39 cellular contexts compared by ENCODE assay signal in genomic region chr4:92136434-92136833, GRCh38.
"Had no signal": no experiment of that assay in that cellular context is flagged by ENCODE, and none has a peak within 500 bp of the region (broad histone marks: within the 10 kb centered on the region; RNA-seq: fewer than 3 reads in every experiment).

No MANE protein-coding gene starts in this region.

- H3K4me3 ChIP-seq: adrenal gland, ascending aorta, body of pancreas, breast epithelium, cardiac muscle cell, colonic mucosa had no signal

- H3K36me3 ChIP-seq: adrenal gland, ascending aorta, brain microvascular endothelial cell, breast epithelium, cardiac muscle cell, colonic mucosa had no signal

- H3K27me3 ChIP-seq: adrenal gland, ascending aorta, body of pancreas, brain microvascular endothelial cell, breast epithelium, cardiac muscle cell, colonic mucosa had no signal

- FAIRE-seq: astrocyte, bronchial epithelial cell, colon had no signal

- H3K4me1 ChIP-seq: adrenal gland, ascending aorta, body of pancreas, breast epithelium, colonic mucosa had no signal

- H3K36me3 Mint-ChIP-seq: activated naive CD4-positive, alpha-beta T cell treated with anti-CD3 and anti-CD28 coated beads, Interleukin-2, amount 10 ng/mL, durations not matched to agents 7 days and 5 days; activated naive CD4-positive, alpha-beta T cell treated with anti-CD3 and anti-CD28 coated beads, Interleukin-2, amount 50 U/mL, for 24 hours; activated naive CD4-positive, alpha-beta T cell treated with anti-CD3 and anti-CD28 coated beads, Interleukin-2, amount 50 U/mL, for 72 hours; activated naive CD8-positive, alpha-beta T cell; activated naive CD8-positive, alpha-beta T cell treated with anti-CD3 and anti-CD28 coated beads for 36 hours; activated naive CD8-positive, alpha-beta T cell treated with anti-CD3 and anti-CD28 coated beads, Interleukin-2, amount 10 ng/mL, durations not matched to agents 7 days and 5 days; brain had no signal

- H3K27ac ChIP-seq: adrenal gland, ascending aorta, body of pancreas, brain microvascular endothelial cell, breast epithelium, cardiac muscle cell, colonic mucosa had no signal

- ATAC-seq: activated naive CD4-positive, alpha-beta T cell treated with anti-CD3 and anti-CD28 coated beads, Interleukin-2, amount 50 U/mL, for 72 hours; activated naive CD8-positive, alpha-beta T cell treated with anti-CD3 and anti-CD28 coated beads, Interleukin-2, amount 50 U/mL, for 24 hours; activated T-cell treated with anti-CD3 and anti-CD28 coated beads, Interleukin-2, amount 50 U/mL, for 72 hours; activated T-helper 17 cell treated with anti-CD3 and anti-CD28 coated beads, Interleukin-2, amount 50 U/mL, for 72 hours; body of pancreas had no signal

- H3K27ac Mint-ChIP-seq: activated naive CD4-positive, alpha-beta T cell treated with anti-CD3 and anti-CD28 coated beads for 36 hours; activated naive CD4-positive, alpha-beta T cell treated with anti-CD3 and anti-CD28 coated beads, Interleukin-2, amount 10 ng/mL, durations not matched to agents 7 days and 5 days; activated naive CD4-positive, alpha-beta T cell treated with anti-CD3 and anti-CD28 coated beads, Interleukin-2, amount 50 U/mL, for 24 hours; activated naive CD4-positive, alpha-beta T cell treated with anti-CD3 and anti-CD28 coated beads, Interleukin-2, amount 50 U/mL, for 72 hours; activated naive CD8-positive, alpha-beta T cell; activated naive CD8-positive, alpha-beta T cell treated with anti-CD3 and anti-CD28 coated beads for 36 hours; activated naive CD8-positive, alpha-beta T cell treated with anti-CD3 and anti-CD28 coated beads, Interleukin-2, amount 10 ng/mL, durations not matched to agents 7 days and 5 days; activated naive CD8-positive, alpha-beta T cell treated with anti-CD3 and anti-CD28 coated beads, Interleukin-2, amount 50 U/mL, for 24 hours; activated T-cell treated with anti-CD3 and anti-CD28 coated beads, Interleukin-2, amount 50 U/mL, for 72 hours; activated T-helper 1 cell treated with anti-CD3 and anti-CD28 coated beads, Interleukin-12 subunit alpha, Interleukin-12 subunit beta, Interleukin-2, Interleukin-4 antibody, amounts not matched to agents 30 ng/mL and 10 ng/mL and 1 ng/mL, durations not matched to agents 14 hours and 24 hours and 36 hours; activated T-helper 17 cell treated with anti-CD3 and anti-CD28 coated beads, Interleukin-2, amount 50 U/mL, for 72 hours; activated T-helper 2 cell treated with anti-CD3 and anti-CD28 coated beads, Interferon-gamma antibody, Interleukin-2, Interleukin-4, amounts not matched to agents 10 μg/mL and 5 μg/mL and 100 μg/mL, durations not matched to agents 14 hours and 24 hours and 36 hours; brain had no signal

- H3K4me1 Mint-ChIP-seq: activated naive CD4-positive, alpha-beta T cell treated with anti-CD3 and anti-CD28 coated beads, Interleukin-2, amount 10 ng/mL, durations not matched to agents 7 days and 5 days; activated naive CD4-positive, alpha-beta T cell treated with anti-CD3 and anti-CD28 coated beads, Interleukin-2, amount 50 U/mL, for 24 hours; activated naive CD8-positive, alpha-beta T cell treated with anti-CD3 and anti-CD28 coated beads for 36 hours; activated naive CD8-positive, alpha-beta T cell treated with anti-CD3 and anti-CD28 coated beads, Interleukin-2, amount 10 ng/mL, durations not matched to agents 7 days and 5 days; activated naive CD8-positive, alpha-beta T cell treated with anti-CD3 and anti-CD28 coated beads, Interleukin-2, amount 50 U/mL, for 24 hours; activated T-helper 17 cell treated with anti-CD3 and anti-CD28 coated beads, Interleukin-2, amount 50 U/mL, for 72 hours; brain; central memory CD8-positive, alpha-beta T cell had no signal

- H3K27me3 Mint-ChIP-seq: activated naive CD4-positive, alpha-beta T cell treated with anti-CD3 and anti-CD28 coated beads, Interleukin-2, amount 10 ng/mL, durations not matched to agents 7 days and 5 days; activated naive CD4-positive, alpha-beta T cell treated with anti-CD3 and anti-CD28 coated beads, Interleukin-2, amount 50 U/mL, for 24 hours; activated naive CD8-positive, alpha-beta T cell; activated naive CD8-positive, alpha-beta T cell treated with anti-CD3 and anti-CD28 coated beads for 36 hours; activated naive CD8-positive, alpha-beta T cell treated with anti-CD3 and anti-CD28 coated beads, Interleukin-2, amount 10 ng/mL, durations not matched to agents 7 days and 5 days; activated naive CD8-positive, alpha-beta T cell treated with anti-CD3 and anti-CD28 coated beads, Interleukin-2, amount 50 U/mL, for 24 hours; activated T-helper 17 cell treated with anti-CD3 and anti-CD28 coated beads, Interleukin-2, amount 50 U/mL, for 72 hours; central memory CD8-positive, alpha-beta T cell had no signal

- H3K4me3 Mint-ChIP-seq: activated naive CD4-positive, alpha-beta T cell treated with anti-CD3 and anti-CD28 coated beads for 36 hours; activated naive CD4-positive, alpha-beta T cell treated with anti-CD3 and anti-CD28 coated beads, Interleukin-2, amount 10 ng/mL, durations not matched to agents 7 days and 5 days; activated naive CD4-positive, alpha-beta T cell treated with anti-CD3 and anti-CD28 coated beads, Interleukin-2, amount 50 U/mL, for 24 hours; activated naive CD8-positive, alpha-beta T cell; activated naive CD8-positive, alpha-beta T cell treated with anti-CD3 and anti-CD28 coated beads for 36 hours; activated naive CD8-positive, alpha-beta T cell treated with anti-CD3 and anti-CD28 coated beads, Interleukin-2, amount 10 ng/mL, durations not matched to agents 7 days and 5 days; activated naive CD8-positive, alpha-beta T cell treated with anti-CD3 and anti-CD28 coated beads, Interleukin-2, amount 50 U/mL, for 24 hours; activated T-cell treated with anti-CD3 and anti-CD28 coated beads, Interleukin-2, amount 50 U/mL, for 72 hours; activated T-helper 1 cell treated with anti-CD3 and anti-CD28 coated beads, Interleukin-12 subunit alpha, Interleukin-12 subunit beta, Interleukin-2, Interleukin-4 antibody, amounts not matched to agents 30 ng/mL and 10 ng/mL and 1 ng/mL, durations not matched to agents 14 hours and 24 hours and 36 hours; activated T-helper 17 cell treated with anti-CD3 and anti-CD28 coated beads, Interleukin-2, amount 50 U/mL, for 72 hours; brain; central memory CD8-positive, alpha-beta T cell had no signal

- DNase-seq: activated effector memory CD4-positive, alpha-beta T cell treated with anti-CD3 and anti-CD28 coated beads, Interleukin-2, amount 50 U/mL, for 16 hours; activated effector memory CD4-positive, alpha-beta T cell treated with Interleukin-2 at 50 U/mL for 16 hours; activated gamma-delta T cell; activated gamma-delta T cell treated with Interleukin-2 at 50 U/mL for 16 hours; activated naive CD4-positive, alpha-beta T cell; activated naive CD4-positive, alpha-beta T cell treated with anti-CD3 and anti-CD28 coated beads for 36 hours; activated naive CD4-positive, alpha-beta T cell treated with anti-CD3 and anti-CD28 coated beads, Interleukin-2, amount 10 ng/mL, durations not matched to agents 7 days and 5 days; activated naive CD4-positive, alpha-beta T cell treated with anti-CD3 and anti-CD28 coated beads, Interleukin-2, amount 50 U/mL, for 16 hours; activated naive CD4-positive, alpha-beta T cell treated with Interleukin-2 at 50 U/mL for 16 hours; activated naive CD8-positive, alpha-beta T cell treated with anti-CD3 and anti-CD28 coated beads for 36 hours; activated naive CD8-positive, alpha-beta T cell treated with anti-CD3 and anti-CD28 coated beads, Interleukin-2, amount 10 ng/mL, durations not matched to agents 7 days and 5 days; activated naive CD8-positive, alpha-beta T cell treated with anti-CD3 and anti-CD28 coated beads, Interleukin-2, amount 50 U/mL, for 24 hours; activated T-cell treated with anti-CD3 and anti-CD28 coated beads, Interleukin-2, amount 50 U/mL, for 48 hours; activated T-cell treated with anti-CD3 and anti-CD28 coated beads, Interleukin-2, amount 50 U/mL, for 72 hours; adrenal gland; amniotic stem cell; amygdala; anterior cingulate cortex; aorta; body of pancreas; brain microvascular endothelial cell; caudate nucleus; central memory CD4-positive, alpha-beta T cell; cerebellar nuclear complex; colonic mucosa had no signal

- H3K9me3 ChIP-seq: body of pancreas, colonic mucosa had no signal
